In the genomic region with DNA sequence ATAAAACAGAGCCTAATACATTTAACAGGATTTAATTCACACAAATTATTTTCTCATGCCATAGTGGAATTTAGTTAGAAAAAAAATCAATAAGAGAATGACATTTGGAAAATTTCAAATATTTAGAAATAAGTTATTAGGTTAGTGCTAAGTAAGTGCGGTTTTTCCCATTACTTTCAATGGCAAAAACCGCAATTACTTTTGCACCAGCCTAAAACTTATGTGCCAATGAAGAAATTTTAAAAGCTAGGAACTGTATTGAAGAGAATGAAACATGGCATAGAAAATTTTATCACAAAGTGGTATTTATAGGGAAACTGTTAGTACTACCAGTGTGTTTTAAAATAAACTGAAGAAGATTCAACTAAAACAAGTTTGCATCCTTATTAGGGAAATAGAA, we compare ENCODE assay signal across 21 cellular contexts.
"Had no signal": no experiment of that assay in that cellular context is flagged by ENCODE, and none has a peak within 500 bp of the region (broad histone marks: within the 10 kb centered on the region; RNA-seq: fewer than 3 reads in every experiment).

No MANE protein-coding gene starts in this region.

- FAIRE-seq: endothelial cell of umbilical vein had no signal

- DNase-seq: dermis blood vessel endothelial cell; dorsolateral prefrontal cortex; effector CD4-positive, alpha-beta T cell; effector memory CD4-positive, alpha-beta T cell; foreskin keratinocyte; gastrocnemius medialis; glutamatergic neuron; head of caudate nucleus; heart right ventricle; hypothalamus; immature natural killer cell; islet precursor cell; left cardiac atrium; left lung; left ventricle myocardium superior; lower lobe of right lung; mesenchymal stem cell; midbrain had no signal

- ATAC-seq: foreskin keratinocyte, gastrocnemius medialis, heart right ventricle, left cardiac atrium, left lung, left ventricle myocardium superior, lower lobe of right lung had no signal

- H3K4me3 ChIP-seq: coronary artery, dorsolateral prefrontal cortex, esophagus muscularis mucosa, gastrocnemius medialis, heart right ventricle, left lung, lower lobe of right lung had no signal

- H3K27ac ChIP-seq: coronary artery, dorsolateral prefrontal cortex, esophagus muscularis mucosa, foreskin keratinocyte, gastrocnemius medialis, heart right ventricle, left lung, lower lobe of right lung had no signal

- H3K27me3 ChIP-seq: esophagus muscularis mucosa, foreskin keratinocyte, gastrocnemius medialis, heart right ventricle, left lung had no signal

- H3K36me3 ChIP-seq: esophagus muscularis mucosa, gastrocnemius medialis, heart right ventricle, left lung, lower lobe of right lung had no signal

- H3K4me1 ChIP-seq: esophagus muscularis mucosa, foreskin keratinocyte, gastrocnemius medialis, heart right ventricle, left lung, lower lobe of right lung had no signal

- H3K9me3 ChIP-seq: esophagus muscularis mucosa, gastrocnemius medialis, lower lobe of right lung had no signal
